ENCODE assay signal across 1 cellular context in genomic region chr15:24676431-24676830, GRCh38.
TF ChIP-seq lines count a peak whose summit lies in the region.

No MANE protein-coding gene starts in this region.

TF ChIP-seq in HepG2, 621 proteins besides CTCF, POLR2A, EP300 and RAD21 (continued from another document):
- TF ChIP-seq ZNF407 (CRISPR knock-in tag; IDR thresholded peaks at IDR 0.05; ENCODE audit: not compliant biosample characterization) (no peak), ZBTB10 (CRISPR knock-in tag; IDR thresholded peaks at IDR 0.05; ENCODE audit: borderline replicate concordance) (no peak), RFX5 (IDR thresholded peaks at IDR 0.05; ENCODE audit: low read depth, low read length) (no peak), ZNF44 (CRISPR knock-in tag; IDR thresholded peaks at IDR 0.05) (no peak), SIN3B (IDR thresholded peaks at IDR 0.05; ENCODE audit: low read length) (no peak), MXD1 (CRISPR knock-in tag; IDR thresholded peaks at IDR 0.05) (no peak), ZNF850 (CRISPR knock-in tag; conservative IDR thresholded peaks at IDR 0.05) (no peak), ZBTB14 (CRISPR knock-in tag; IDR thresholded peaks at IDR 0.05) (no peak), FOXM1 (CRISPR knock-in tag; IDR thresholded peaks at IDR 0.05) (no peak), GPBP1L1 (CRISPR knock-in tag; IDR thresholded peaks at IDR 0.05) (no peak), ZBTB26 (CRISPR knock-in tag; IDR thresholded peaks at IDR 0.05; ENCODE audit: borderline replicate concordance) (no peak), HHEX (CRISPR knock-in tag; IDR thresholded peaks at IDR 0.05) (no peak)
